ENCODE assay signal across 27 cellular contexts in the genomic region with DNA sequence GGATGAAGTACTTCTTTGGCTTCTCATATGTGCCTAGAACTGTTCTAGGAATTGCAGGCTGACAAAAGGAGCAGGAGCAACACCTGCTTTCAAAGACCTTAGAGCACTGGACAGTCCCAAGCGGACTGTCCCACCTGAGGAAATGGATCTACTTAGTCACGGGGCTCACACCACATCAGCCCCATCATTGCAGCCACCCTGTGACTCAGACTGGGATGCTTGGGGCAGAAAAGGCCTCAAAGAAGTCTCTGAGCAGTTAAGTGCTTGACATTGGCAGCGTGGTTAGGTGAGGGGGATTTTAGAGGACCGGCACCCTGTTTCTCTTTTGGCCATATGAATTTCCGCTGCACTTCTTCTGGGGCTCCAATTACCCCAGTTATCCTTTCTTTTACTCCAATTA.
"Had no signal": no experiment of that assay in that cellular context is flagged by ENCODE, and none has a peak within 500 bp of the region (broad histone marks: within the 10 kb centered on the region; RNA-seq: fewer than 3 reads in every experiment).

No MANE protein-coding gene starts in this region.

- H3K4me3 ChIP-seq: MG63, SK-N-MC had no signal

- H3K4me3 Mint-ChIP-seq: activated CD4-positive, alpha-beta T cell treated with anti-CD3 and anti-CD28 coated beads for 36 hours; activated CD8-positive, alpha-beta T cell treated with anti-CD3 and anti-CD28 coated beads, Interleukin-2, amount 10 ng/mL, durations not matched to agents 7 days and 5 days; brain; T-cell had no signal

- DNase-seq: activated CD4-positive, alpha-beta T cell treated with anti-CD3 and anti-CD28 coated beads for 36 hours; activated CD4-positive, alpha-beta T cell treated with anti-CD3 and anti-CD28 coated beads, Interleukin-2, amount 50 U/mL, for 1 hour; activated CD4-positive, CD25-positive, alpha-beta regulatory T cell; activated CD8-positive, alpha-beta memory T cell treated with anti-CD3 and anti-CD28 coated beads, Interleukin-2, amount 50 U/mL, for 48 hours; activated CD8-positive, alpha-beta T cell treated with anti-CD3 and anti-CD28 coated beads, Interleukin-2, amount 10 ng/mL, durations not matched to agents 7 days and 5 days; activated naive CD4-positive, alpha-beta T cell treated with Interleukin-2 at 50 U/mL for 16 hours; activated T-cell treated with anti-CD3 and anti-CD28 coated beads, Interleukin-2, amount 50 U/mL, for 1 hour; cerebellar nuclear complex; MG63; MV-4-11; NCI-H1092 treated with DMSO at 0.1 percent for 48 hours; NCI-H1417 treated with DMSO at 0.1 percent for 48 hours; NCI-H1694; NCI-H2029; NCI-H345; NCI-H510A; NCI-H526 treated with DMSO at 0.1 percent for 48 hours; NCI-H82; RPMI8226; T-cell had no signal

- FAIRE-seq: astrocyte had no signal

- H3K9me3 ChIP-seq: MG63 had no signal

- H3K27me3 Mint-ChIP-seq: activated CD4-positive, alpha-beta T cell treated with anti-CD3 and anti-CD28 coated beads for 36 hours had no signal

- H3K27ac ChIP-seq: SK-N-MC, VCaP had no signal

- H3K36me3 Mint-ChIP-seq: T-cell had no signal

- H3K27me3 ChIP-seq: MG63 had no signal

- ATAC-seq: activated CD4-positive, alpha-beta T cell treated with anti-CD3 and anti-CD28 coated beads for 36 hours; activated CD8-positive, alpha-beta T cell treated with anti-CD3 and anti-CD28 coated beads, Interleukin-2, amount 10 ng/mL, durations not matched to agents 7 days and 5 days; Panc1; Right ventricle myocardium inferior; T-cell had no signal

- H3K36me3 ChIP-seq: MG63 had no signal

- H3K27ac Mint-ChIP-seq: activated CD4-positive, alpha-beta T cell treated with anti-CD3 and anti-CD28 coated beads for 36 hours; activated CD8-positive, alpha-beta T cell treated with anti-CD3 and anti-CD28 coated beads, Interleukin-2, amount 10 ng/mL, durations not matched to agents 7 days and 5 days; activated naive CD4-positive, alpha-beta T cell treated with anti-CD3 and anti-CD28 coated beads, Interleukin-2, amount 50 U/mL, for 72 hours; T-cell had no signal
